Comparison of ENCODE assay signal across 23 cellular contexts in the genomic region with DNA sequence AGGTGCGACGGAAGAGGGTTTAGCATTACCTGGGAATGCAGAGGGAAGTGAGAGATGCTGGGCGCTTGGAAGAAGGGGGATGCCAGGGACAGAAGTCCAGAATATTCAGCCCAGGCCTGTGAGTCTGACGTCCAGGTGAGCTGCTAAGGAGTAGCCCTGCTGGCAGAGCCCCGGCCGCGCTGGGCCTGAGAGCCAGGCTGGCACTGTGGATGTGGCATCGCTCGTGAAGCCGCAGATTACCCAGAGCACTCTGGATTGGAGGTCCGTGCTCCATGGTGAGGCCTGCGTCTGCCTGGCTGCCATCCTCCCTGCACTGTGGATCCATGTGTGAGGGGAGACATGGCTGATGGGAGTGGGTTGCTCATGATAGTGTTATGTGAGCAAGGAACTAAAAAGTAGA. TPM values are rescaled to one million over a fixed set of nuclear protein-coding genes. Genes with fewer than 3 reads are reported as not detected.
"Had no signal": no experiment of that assay in that cellular context is flagged by ENCODE, and none has a peak within 500 bp of the region (broad histone marks: within the 10 kb centered on the region; RNA-seq: fewer than 3 reads in every experiment).

No MANE protein-coding gene starts in this region.

- H3K9me3 ChIP-seq: suprapubic skin had no signal

- ATAC-seq: activated CD8-positive, alpha-beta memory T cell treated with anti-CD3 and anti-CD28 coated beads, Interleukin-2, amount 10 ng/mL, durations not matched to agents 7 days and 5 days; left lobe of liver had no signal

- H3K4me1 ChIP-seq: suprapubic skin had no signal

- H3K27me3 ChIP-seq: brain microvascular endothelial cell, suprapubic skin had no signal

- H3K27ac ChIP-seq: brain microvascular endothelial cell, skin epidermis, suprapubic skin had no signal

- H3K4me3 ChIP-seq: skin epidermis, suprapubic skin had no signal

- H3K27me3 Mint-ChIP-seq: activated B cell treated with CpG ODN at 0.5 μM for 24 hours; activated CD4-positive, alpha-beta memory T cell treated with anti-CD3 and anti-CD28 coated beads for 36 hours; activated CD8-positive, alpha-beta memory T cell treated with anti-CD3 and anti-CD28 coated beads, Interleukin-2, amount 10 ng/mL, durations not matched to agents 7 days and 5 days; stimulated activated naive CD8-positive, alpha-beta T cell treated with anti-CD3 and anti-CD28 coated beads, Interleukin-15, Interleukin-2, amounts not matched to agents 100 ng/mL and 50 ng/mL, for 24 hours had no signal

- H3K4me3 Mint-ChIP-seq: activated B cell treated with CpG ODN at 0.5 μM for 24 hours; activated CD4-positive, alpha-beta memory T cell treated with anti-CD3 and anti-CD28 coated beads for 36 hours; activated CD8-positive, alpha-beta memory T cell treated with anti-CD3 and anti-CD28 coated beads, Interleukin-2, amount 10 ng/mL, durations not matched to agents 7 days and 5 days; nephron; stimulated activated naive CD8-positive, alpha-beta T cell treated with anti-CD3 and anti-CD28 coated beads, Interleukin-15, Interleukin-2, amounts not matched to agents 100 ng/mL and 50 ng/mL, for 24 hours had no signal

- H3K27ac Mint-ChIP-seq: activated B cell treated with CpG ODN at 0.5 μM for 24 hours; activated CD4-positive, alpha-beta memory T cell treated with anti-CD3 and anti-CD28 coated beads for 36 hours; activated CD8-positive, alpha-beta memory T cell treated with anti-CD3 and anti-CD28 coated beads, Interleukin-2, amount 10 ng/mL, durations not matched to agents 7 days and 5 days; nephron; stimulated activated naive CD8-positive, alpha-beta T cell treated with anti-CD3 and anti-CD28 coated beads, Interleukin-15, Interleukin-2, amounts not matched to agents 100 ng/mL and 50 ng/mL, for 24 hours had no signal

- DNase-seq: activated B cell treated with CpG ODN at 0.5 μM for 24 hours; activated CD4-positive, alpha-beta memory T cell treated with anti-CD3 and anti-CD28 coated beads for 36 hours; activated CD4-positive, alpha-beta T cell treated with anti-CD3 and anti-CD28 coated beads for 4 hours; activated CD8-positive, alpha-beta memory T cell treated with anti-CD3 and anti-CD28 coated beads, Interleukin-2, amount 10 ng/mL, durations not matched to agents 7 days and 5 days; activated naive CD4-positive, alpha-beta T cell treated with anti-CD3 and anti-CD28 coated beads, Interleukin-2, amount 50 U/mL, for 16 hours; aorta; brain microvascular endothelial cell; cerebellar nuclear complex; cortex of kidney; effector CD4-positive, alpha-beta T cell; foreskin fibroblast; hypothalamus; islet precursor cell; mammary epithelial cell; midbrain; occipital lobe; SW 1271; trophoblast cell had no signal

- H3K9me3 Mint-ChIP-seq: activated B cell treated with CpG ODN at 0.5 μM for 24 hours; activated CD4-positive, alpha-beta memory T cell treated with anti-CD3 and anti-CD28 coated beads for 36 hours; nephron; stimulated activated naive CD8-positive, alpha-beta T cell treated with anti-CD3 and anti-CD28 coated beads, Interleukin-15, Interleukin-2, amounts not matched to agents 100 ng/mL and 50 ng/mL, for 24 hours had no signal

RNA-seq across cellular contexts. Expression of a gene that starts 33.3 kb away (rescaled TPM):
- polyA plus RNA-seq: mammary epithelial cell had no signal
